In the genomic region with DNA sequence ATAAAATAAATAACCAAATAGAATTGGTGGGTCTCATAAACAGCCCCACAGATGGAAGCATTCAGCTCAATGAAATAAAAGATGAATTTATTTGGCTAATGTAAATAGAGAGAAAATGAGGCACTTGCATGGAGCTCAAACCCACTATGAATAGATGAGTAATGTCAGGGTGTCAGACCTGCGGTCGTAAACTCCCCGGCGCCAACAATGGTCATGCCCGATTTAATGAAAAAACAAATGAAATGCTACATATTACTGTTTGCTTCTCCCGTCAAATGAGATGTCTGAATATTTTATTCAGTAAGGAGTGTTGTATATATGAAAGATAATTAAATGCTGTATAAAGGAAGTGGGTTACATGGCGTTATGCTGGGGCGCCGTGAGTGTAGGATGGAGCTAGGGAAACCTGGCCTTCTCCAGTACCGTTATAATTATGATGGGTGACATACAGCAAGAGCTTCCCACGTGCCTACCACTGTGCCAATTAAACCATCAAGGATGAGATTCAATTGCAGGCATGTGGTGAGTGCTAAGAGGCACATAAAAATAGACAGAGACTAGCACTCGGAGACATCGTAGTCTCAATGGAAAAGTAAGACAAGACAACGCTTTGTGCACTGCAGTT, we compare ENCODE assay signal across 14 cellular contexts.
DNase-seq lines count a peak whose midpoint lies in the region; ATAC-seq and TF ChIP-seq lines count a peak whose summit lies in the region.
"Had no signal": no experiment of that assay in that cellular context is flagged by ENCODE, and none has a peak within 500 bp of the region (broad histone marks: within the 10 kb centered on the region; RNA-seq: fewer than 3 reads in every experiment).

No MANE protein-coding gene starts in this region.

- TF ChIP-seq CTCF in astrocyte of the cerebellum (IDR thresholded peaks at IDR 0.05; ENCODE audit: low read depth, low read length, missing control alignments) (no peak), heart right ventricle (IDR thresholded peaks at IDR 0.05) (no peak)

- H3K4me1 Mint-ChIP-seq in activated CD4-positive, alpha-beta T cell treated with anti-CD3 and anti-CD28 coated beads, Interleukin-2, amount 10 ng/mL, durations not matched to agents 24 days and 14 days = no peaks in the 10 kb centered on the region
- H3K4me1 Mint-ChIP-seq: CD14-positive monocyte had no signal

- WGBS in heart right ventricle, 2 donors = 89 to 91% methylated on average over 14 of the region's 14 CpGs

- no peaks in the 10 kb centered on the region for H3K4me1 ChIP-seq in heart right ventricle
- H3K4me1 ChIP-seq: A549, Caco-2 had no signal

- no peak overlapping the region for H3K4me3 Mint-ChIP-seq in activated CD4-positive, alpha-beta T cell treated with anti-CD3 and anti-CD28 coated beads, Interleukin-2, amount 10 ng/mL, durations not matched to agents 24 days and 14 days
- H3K4me3 Mint-ChIP-seq: CD14-positive monocyte had no signal

- H3K27me3 Mint-ChIP-seq in activated CD4-positive, alpha-beta T cell treated with anti-CD3 and anti-CD28 coated beads, Interleukin-2, amount 10 ng/mL, durations not matched to agents 24 days and 14 days = no peaks in the 10 kb centered on the region

- in situ Hi-C loops in astrocyte of the cerebellum (cut with HindIII; ENCODE audit: low sequenced_read_pairs) = no loop called here

- DNase-seq in activated CD4-positive, alpha-beta T cell treated with anti-CD3 and anti-CD28 coated beads, Interleukin-2, amount 10 ng/mL, durations not matched to agents 24 days and 14 days = peak; percentile 29
- no peak for DNase-seq in activated CD4-positive, alpha-beta T cell treated with anti-CD3 and anti-CD28 coated beads, Interleukin-2, amount 50 U/mL, for 1 hour
- DNase-seq in NCI-H345 treated with DMSO at 0.1 percent for 48 hours (lab: John Stamatoyannopoulos, UW; ENCODE audit: unreplicated experiment) (peak; percentile 42), astrocyte of the cerebellum (ENCODE audit: low read depth) (peak; percentile 9), heart right ventricle (no peak), ecto neural progenitor cell (ENCODE audit: low spot score) (no peak), T-helper 9 cell (no peak)
- DNase-seq: Caco-2, GF-D8, MV-4-11, NCI-H1694 treated with DMSO at 0.1 percent for 48 hours, NCI-H524 treated with DMSO at 0.1 percent for 48 hours had no signal

- no peaks in the 10 kb centered on the region for H3K36me3 ChIP-seq in heart right ventricle

- intact Hi-C loops in activated CD4-positive, alpha-beta T cell treated with anti-CD3 and anti-CD28 coated beads, Interleukin-2, amount 10 ng/mL, durations not matched to agents 24 days and 14 days (cut with micrococcal nuclease) = no loop called here
- intact Hi-C loops in heart right ventricle (cut with DNase I) = no loop called here

- H3K27me3 ChIP-seq in heart right ventricle = no peaks in the 10 kb centered on the region

- no peak for ATAC-seq in heart right ventricle
- ATAC-seq: A549 had no signal

- peaks cover 23% of the 10 kb centered on the region for H3K9me3 Mint-ChIP-seq in activated CD4-positive, alpha-beta T cell treated with anti-CD3 and anti-CD28 coated beads, Interleukin-2, amount 10 ng/mL, durations not matched to agents 24 days and 14 days

- H3K27ac ChIP-seq in heart right ventricle = no peak overlapping the region
- H3K27ac ChIP-seq: A549 had no signal

- peaks cover 0 to 58% (median 3%) of the 10 kb centered on the region in 11 donors for H3K9me3 ChIP-seq in heart right ventricle
- H3K9me3 ChIP-seq: A549, Caco-2 had no signal

- H3K4me3 ChIP-seq in astrocyte of the cerebellum (ENCODE audit: low read depth, low read length) (no peak overlapping the region), heart right ventricle (no peak overlapping the region)
- H3K4me3 ChIP-seq: A549 had no signal

- H3K27ac Mint-ChIP-seq in activated CD4-positive, alpha-beta T cell treated with anti-CD3 and anti-CD28 coated beads, Interleukin-2, amount 10 ng/mL, durations not matched to agents 24 days and 14 days = no peak overlapping the region
- H3K27ac Mint-ChIP-seq: CD14-positive monocyte had no signal

- no peaks in the 10 kb centered on the region for H3K36me3 Mint-ChIP-seq in activated CD4-positive, alpha-beta T cell treated with anti-CD3 and anti-CD28 coated beads, Interleukin-2, amount 10 ng/mL, durations not matched to agents 24 days and 14 days (ENCODE audit: low read depth)
- H3K36me3 Mint-ChIP-seq: CD14-positive monocyte had no signal

Comparison
In these comparisons a context has a peak if more than half of its experiments do, and no peak if none do; other contexts are left out.
1. DNase-seq: peak in activated CD4-positive, alpha-beta T cell treated with anti-CD3 and anti-CD28 coated beads, Interleukin-2, amount 10 ng/mL, durations not matched to agents 24 days and 14 days (single experiment), NCI-H345 treated with DMSO at 0.1 percent for 48 hours (single experiment) and astrocyte of the cerebellum (single experiment); none in activated CD4-positive, alpha-beta T cell treated with anti-CD3 and anti-CD28 coated beads, Interleukin-2, amount 50 U/mL, for 1 hour (single experiment), heart right ventricle (0 of 2), ecto neural progenitor cell (single experiment) and T-helper 9 cell (single experiment).